In genomic region chr16:29000019-29000418, GRCh38 we compare ENCODE assay signal across 1 cellular context.
TF ChIP-seq lines count a peak whose summit lies in the region.

No MANE protein-coding gene starts in this region.

TF ChIP-seq in K562, 482 proteins besides CTCF, POLR2A, EP300 and RAD21:
- TF ChIP-seq ZNF121 (CRISPR knock-in tag; conservative IDR thresholded peaks at IDR 0.05) = peak; percentile 92
- TF ChIP-seq CXXC5 (CRISPR knock-in tag; IDR thresholded peaks at IDR 0.05) = no peak
- 0 out of 4 replicates have a peak, but pooled peaks of 1 of the 2 experiments have one; percentile 29 for TF ChIP-seq KDM1A (IDR thresholded peaks at IDR 0.05)
- TF ChIP-seq KHSRP (IDR thresholded peaks at IDR 0.05) = no peak
- no peak for TF ChIP-seq SRF (CRISPR knock-in tag; IDR thresholded peaks at IDR 0.05)
- TF ChIP-seq TAF7 (tag; IDR thresholded peaks at IDR 0.05) = no peak
- TF ChIP-seq MAFK (IDR thresholded peaks at IDR 0.05; ENCODE audit: low read length) = no peak
- no peak for TF ChIP-seq HDAC8 (tag; IDR thresholded peaks at IDR 0.05)
